ENCODE assay signal across 21 cellular contexts in the genomic region with DNA sequence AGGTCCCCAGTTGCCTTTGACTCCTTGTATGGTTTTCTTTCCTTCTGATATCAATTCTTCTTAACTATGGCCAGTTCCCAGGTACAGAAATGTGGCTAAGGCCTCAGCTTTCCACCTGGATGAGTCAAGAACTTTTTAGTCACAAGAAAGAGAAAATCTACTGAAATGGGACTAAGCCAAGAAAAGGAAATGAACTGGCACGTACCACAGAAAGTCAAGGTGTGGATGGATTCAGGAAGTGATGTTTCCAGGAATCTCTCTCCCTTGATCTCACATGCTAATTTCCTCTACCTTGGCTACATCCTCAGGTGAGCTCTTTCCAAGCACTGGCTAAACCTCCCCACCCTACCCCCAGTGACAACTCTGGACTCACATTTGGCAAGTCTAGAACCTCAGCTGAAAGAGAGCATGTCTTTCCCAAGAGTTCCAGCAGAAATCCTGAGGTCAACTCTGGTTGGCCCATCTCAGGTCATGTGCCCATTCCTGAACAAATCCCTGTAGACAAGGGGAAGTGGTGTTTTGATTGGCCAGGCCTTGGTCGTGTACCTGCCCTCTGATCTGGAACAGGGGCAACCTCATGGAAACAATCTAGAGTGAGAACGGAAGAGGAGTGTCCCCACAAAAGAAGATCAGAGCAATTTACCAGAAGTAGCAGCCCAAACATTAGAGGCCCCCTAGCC.
"Had no signal": no experiment of that assay in that cellular context is flagged by ENCODE, and none has a peak within 500 bp of the region (broad histone marks: within the 10 kb centered on the region; RNA-seq: fewer than 3 reads in every experiment).

No MANE protein-coding gene starts in this region.

- H3K4me1 Mint-ChIP-seq: nephron had no signal

- H3K27me3 ChIP-seq: ascending aorta, suprapubic skin, transverse colon, vagina had no signal

- H3K9me3 Mint-ChIP-seq: nephron had no signal

- H3K4me3 Mint-ChIP-seq: nephron had no signal

- H3K4me3 ChIP-seq: ascending aorta, lung, suprapubic skin, transverse colon, vagina had no signal

- H3K27ac Mint-ChIP-seq: nephron had no signal

- H3K36me3 ChIP-seq: ascending aorta, suprapubic skin, transverse colon, vagina had no signal

- DNase-seq: activated CD8-positive, alpha-beta memory T cell treated with anti-CD3 and anti-CD28 coated beads for 24 hours; activated CD8-positive, alpha-beta memory T cell treated with anti-CD3 and anti-CD28 coated beads, Interleukin-2, amount 50 U/mL, for 48 hours; activated effector memory CD4-positive, alpha-beta T cell treated with Interleukin-2 at 50 U/mL for 16 hours; activated naive CD4-positive, alpha-beta T cell treated with anti-CD3 and anti-CD28 coated beads, Interleukin-2, amount 50 U/mL, for 16 hours; activated T-cell treated with anti-CD3 and anti-CD28 coated beads, Interleukin-2, amount 50 U/mL, for 48 hours; dermis blood vessel endothelial cell; effector memory CD4-positive, alpha-beta T cell; foreskin fibroblast; hypothalamus; midbrain; nucleus accumbens; retina; stimulated activated naive CD8-positive, alpha-beta T cell treated with anti-CD3 and anti-CD28 coated beads, Interleukin-15, Interleukin-2, amounts not matched to agents 100 U/mL and 50 U/mL, for 24 hours; transverse colon had no signal

- H3K4me1 ChIP-seq: ascending aorta, suprapubic skin, transverse colon, vagina had no signal

- H3K9me3 ChIP-seq: ascending aorta, suprapubic skin, transverse colon, vagina had no signal

- ATAC-seq: activated CD4-positive, CD25-positive, alpha-beta regulatory T cell treated with anti-CD3 and anti-CD28 coated beads, Interleukin-2, amount 50 U/mL, for 24 hours; left lobe of liver; stimulated activated naive CD8-positive, alpha-beta T cell treated with anti-CD3 and anti-CD28 coated beads, Interleukin-15, Interleukin-2, amounts not matched to agents 100 U/mL and 50 U/mL, for 24 hours had no signal

- H3K27ac ChIP-seq: ascending aorta, suprapubic skin, transverse colon, vagina had no signal
